In genomic region chr20:57676517-57677322, GRCh38 we compare ENCODE assay signal across 23 cellular contexts. TPM values are rescaled to one million over a fixed set of nuclear protein-coding genes. Genes with fewer than 3 reads are reported as not detected.
DNase-seq lines count a peak whose midpoint lies in the region; ATAC-seq and TF ChIP-seq lines count a peak whose summit lies in the region.
"Had no signal": no experiment of that assay in that cellular context is flagged by ENCODE, and none has a peak within 500 bp of the region (broad histone marks: within the 10 kb centered on the region; RNA-seq: fewer than 3 reads in every experiment).

No MANE protein-coding gene starts in this region.

- no peak for ATAC-seq in stimulated activated naive B cell treated with anti-CD40 and anti-IgM and Interleukin-4, amounts not matched to agents 10 μg/mL and 1 μg/mL and 100 μg/mL, for 72 hours (replicated peaks)
- no peak for ATAC-seq in HG02970 (IDR thresholded peaks at IDR 0.05; ENCODE audit: low FRiP score, unreplicated experiment)
- no peak for ATAC-seq in right lobe of liver

- H2AFZ ChIP-seq in OCI-LY7 (ENCODE audit: low read length) = no peak overlapping the region
- H2AFZ ChIP-seq: hepatocyte had no signal

- DNase-seq in NCI-H1092 treated with DMSO at 0.1 percent for 48 hours (lab: John Stamatoyannopoulos, UW) (peak; percentile 74), NCI-H1092 (lab: John Stamatoyannopoulos, UW) (no peak), OCI-LY7 (ENCODE audit: low spot score) (no peak), endothelial cell (ENCODE audit: low spot score) (no peak), COR-L47 (lab: John Stamatoyannopoulos, UW) (no peak), right lobe of liver (no peak)
- DNase-seq in stimulated activated naive B cell treated with anti-CD40 and anti-IgM and Interleukin-4, amounts not matched to agents 10 μg/mL and 1 μg/mL and 100 μg/mL, for 72 hours = no peak
- DNase-seq: activated CD4-positive, alpha-beta T cell treated with anti-CD3 and anti-CD28 coated beads, Interleukin-2, amount 50 U/mL, for 4 hours; activated effector memory CD4-positive, alpha-beta T cell treated with anti-CD3 and anti-CD28 coated beads, Interleukin-2, amount 50 U/mL, for 16 hours; adrenal gland; BE2C; foreskin fibroblast; GOT3; KG1; retina; T-helper 1 cell had no signal

- CTCF ChIA-PET in OCI-LY7 (lab: Charles Lee; ENCODE audit: unreplicated experiment) = no interaction called here

- H3K27ac Mint-ChIP-seq in endothelial cell (ENCODE audit: unreplicated experiment) = peak overlapping the region; percentile 74
- H3K27ac Mint-ChIP-seq in stimulated activated naive B cell treated with anti-CD40 and anti-IgM and Interleukin-4, amounts not matched to agents 10 μg/mL and 1 μg/mL and 100 μg/mL, for 72 hours = peak overlapping the region; percentile 33

- H3K9me2 ChIP-seq in OCI-LY7 (ENCODE audit: insufficient read depth, low read length) = no peaks in the 10 kb centered on the region

- H3K27me3 Mint-ChIP-seq in endothelial cell (ENCODE audit: unreplicated experiment) = peaks cover 21% of the 10 kb centered on the region
- no peaks in the 10 kb centered on the region for H3K27me3 Mint-ChIP-seq in stimulated activated naive B cell treated with anti-CD40 and anti-IgM and Interleukin-4, amounts not matched to agents 10 μg/mL and 1 μg/mL and 100 μg/mL, for 72 hours

- no peak for TF ChIP-seq POLR2A in right lobe of liver (IDR thresholded peaks at IDR 0.05)

- H3K27ac ChIP-seq in OCI-LY7 (ENCODE audit: low read depth, low read length, poor library complexity, severe bottlenecking) = no peak overlapping the region
- H3K27ac ChIP-seq in right lobe of liver = no peak overlapping the region
- H3K27ac ChIP-seq: adrenal gland, breast epithelium, hepatocyte had no signal

- no TSS peak for BruUV-seq in OCI-LY7 (replicated peaks; lab: Mats Ljungman, UMichigan)

- H3K4me2 ChIP-seq in OCI-LY7 (ENCODE audit: low read length) = peak overlapping the region; percentile 15; the same call in 1 of the 2 replicates
- H3K4me2 ChIP-seq: hepatocyte had no signal

- 45% methylated on average over 14 of the region's 18 CpGs for WGBS in right lobe of liver (ENCODE audit: insufficient coverage, low coverage, low lambda C conversion rate, missing lambda C conversion rate)

- H4K20me1 ChIP-seq in OCI-LY7 (ENCODE audit: insufficient read depth, low read length) = no peaks in the 10 kb centered on the region

- intact Hi-C loops in OCI-LY7 (cut with micrococcal nuclease; ENCODE audit: unreplicated experiment) (no loop called here), right lobe of liver (cut with DNase I) (no loop called here)

- H3K36me3 Mint-ChIP-seq in endothelial cell (ENCODE audit: low read depth, unreplicated experiment) = peaks cover 26% of the 10 kb centered on the region
- H3K36me3 Mint-ChIP-seq in stimulated activated naive B cell treated with anti-CD40 and anti-IgM and Interleukin-4, amounts not matched to agents 10 μg/mL and 1 μg/mL and 100 μg/mL, for 72 hours = peaks cover 2 to 13% of the 10 kb centered on the region in 2 donors

- H3K4me3 Mint-ChIP-seq in endothelial cell (ENCODE audit: unreplicated experiment) = no peak overlapping the region
- H3K4me3 Mint-ChIP-seq in stimulated activated naive B cell treated with anti-CD40 and anti-IgM and Interleukin-4, amounts not matched to agents 10 μg/mL and 1 μg/mL and 100 μg/mL, for 72 hours = peak overlapping the region in 1 of 2 donors; percentile 34

- peaks cover 14% of the 10 kb centered on the region; the same call in 1 of the 2 replicates for H3K79me2 ChIP-seq in OCI-LY7 (ENCODE audit: insufficient read depth, low read depth, low read length)

- H3K4me1 ChIP-seq in OCI-LY7 (ENCODE audit: insufficient read depth, low read length, poor library complexity, severe bottlenecking) (peaks cover 59% of the 10 kb centered on the region), right lobe of liver (no peaks in the 10 kb centered on the region)
- H3K4me1 ChIP-seq: breast epithelium had no signal

- TF ChIP-seq CTCF in OCI-LY7 (conservative IDR thresholded peaks at IDR 0.05; ENCODE audit: low read length) (no peak), endothelial cell (IDR thresholded peaks at IDR 0.05; ENCODE audit: unreplicated experiment) (no peak), right lobe of liver (IDR thresholded peaks at IDR 0.05) (no peak)

- peaks cover 70% of the 10 kb centered on the region for H3K4me1 Mint-ChIP-seq in endothelial cell (ENCODE audit: unreplicated experiment)
- peaks cover 82 to 100% of the 10 kb centered on the region in 2 donors for H3K4me1 Mint-ChIP-seq in stimulated activated naive B cell treated with anti-CD40 and anti-IgM and Interleukin-4, amounts not matched to agents 10 μg/mL and 1 μg/mL and 100 μg/mL, for 72 hours

- no peaks in the 10 kb centered on the region for H3K9me3 Mint-ChIP-seq in endothelial cell (ENCODE audit: unreplicated experiment)
- no peaks in the 10 kb centered on the region for H3K9me3 Mint-ChIP-seq in stimulated activated naive B cell treated with anti-CD40 and anti-IgM and Interleukin-4, amounts not matched to agents 10 μg/mL and 1 μg/mL and 100 μg/mL, for 72 hours

- H3K4me3 ChIP-seq in OCI-LY7 (ENCODE audit: low read depth, low read length, poor library complexity, severe bottlenecking) = no peak overlapping the region
- H3K4me3 ChIP-seq in right lobe of liver = no peak overlapping the region
- H3K4me3 ChIP-seq: adrenal gland, breast epithelium, hepatocyte had no signal

- POLR2A ChIA-PET in OCI-LY7 (lab: Charles Lee) = interaction anchor here (0.6 to 0.8 kb wide), 2 partner anchors 74 to 411 kb away, joined by 3 read pairs; no protein-coding TSS in a partner anchor

- H3K27me3 ChIP-seq in right lobe of liver = no peaks in the 10 kb centered on the region
- H3K27me3 ChIP-seq: adrenal gland, BE2C, breast epithelium, hepatocyte had no signal

- H3K9me3 ChIP-seq in OCI-LY7 (ENCODE audit: low read length) = no peaks in the 10 kb centered on the region
- no peaks in the 10 kb centered on the region for H3K9me3 ChIP-seq in right lobe of liver
- H3K9me3 ChIP-seq: adrenal gland, BE2C, breast epithelium had no signal

- H3K36me3 ChIP-seq in OCI-LY7 (ENCODE audit: insufficient read depth, low read length) (no peaks in the 10 kb centered on the region), right lobe of liver (no peaks in the 10 kb centered on the region)
- H3K36me3 ChIP-seq: adrenal gland, BE2C, breast epithelium had no signal

RNA-seq across cellular contexts. Expression of gene PMEPA1, which starts 33.1 kb away (rescaled TPM):
- total RNA-seq in OCI-LY7 (2014; rRNA removed; shearing (Covaris generic)) = 1.4 and 1.8 TPM in 2 replicates
- 3.7 and 4.3 TPM in 2 replicates for total RNA-seq in OCI-LY7 (2022)
- 61.3 TPM for total RNA-seq in endothelial cell (ENCODE audit: unreplicated experiment)
- total RNA-seq in right lobe of liver = 1 to 10 TPM in 4 of 6 experiments, under 1 TPM in 2; 0.50 to 2.3 (median 1.4) TPM

RNA-seq across cellular contexts. Expression of gene ZBP1, which starts 56.5 kb away (rescaled TPM):
- total RNA-seq in OCI-LY7 (2014; rRNA removed; shearing (Covaris generic)) = 1.7 and 3.7 TPM in 2 replicates
- total RNA-seq in OCI-LY7 (2022) (1.5 and 2.0 TPM in 2 replicates), endothelial cell (ENCODE audit: unreplicated experiment) (not detected), right lobe of liver (under 1 TPM in 4 of 6 experiments, not detected in 2; 0.14 to 0.75 (median 0.36) TPM)
- total RNA-seq: A172, epithelial cell of proximal tubule, hepatocyte, NCI-H460, urinary bladder had no signal

Comparison
In these comparisons a context has a peak if more than half of its experiments do, and no peak if none do; other contexts are left out.
1. RNA of gene PMEPA1, which starts 33.1 kb away (total RNA-seq): 61.3 TPM in endothelial cell (single experiment); 1.4 to 4.3 TPM in OCI-LY7 and 0.50 to 2.3 TPM in right lobe of liver; every median in the first group is over 10 times any median in the second.